ENCODE assay signal across 8 cellular contexts in genomic region chr6:26205161-26205624, GRCh38.
DNase-seq lines count a peak whose midpoint lies in the region; ATAC-seq and TF ChIP-seq lines count a peak whose summit lies in the region.

No MANE protein-coding gene starts in this region.

- H3K9me3 ChIP-seq in HAP-1: no peaks in the 10 kb centered on the region
- no peaks in the 10 kb centered on the region for H3K9me3 ChIP-seq in ascending aorta
- H3K9me3 ChIP-seq in sigmoid colon: no peaks in the 10 kb centered on the region

- 0 to 1% methylated on average over 18 of the region's 18 CpGs for WGBS in sigmoid colon, 2 donors

- H3K4me3 ChIP-seq in HAP-1: peak overlapping the region; percentile 81
- peak overlapping the region; percentile 66 to 73 for H3K4me3 ChIP-seq in ascending aorta
- H3K4me3 ChIP-seq in sigmoid colon: peak overlapping the region; percentile 61 to 75 (median 65)

- H3K36me3 ChIP-seq in HAP-1 (replicated peaks) (no peaks in the 10 kb centered on the region), ascending aorta (no peaks in the 10 kb centered on the region), sigmoid colon (no peaks in the 10 kb centered on the region)

- DNase-seq in DMS79 (lab: John Stamatoyannopoulos, UW) (peak; percentile 47), HAP-1 (ENCODE audit: low spot score in 2 of 2) (peak; percentile 81 to 85), NCI-H146 (lab: John Stamatoyannopoulos, UW) (peak; percentile 92), T-helper 1 cell (peak; percentile 46 to 92 (median 73)), ascending aorta (ENCODE audit: low spot score in 2 of 2) (peak in 1 of 2 donors; percentile 91), hypothalamus (lab: John Stamatoyannopoulos, UW) (peak in 36 of 51 donors; percentile 10 to 79 (median 43)), sigmoid colon (peak; percentile 95)

- TF ChIP-seq EP300 in sigmoid colon (IDR thresholded peaks at IDR 0.05): peak in 1 of 4 donors; percentile 20

- H3K27ac ChIP-seq in ascending aorta: peak overlapping the region; percentile 91 to 97
- H3K27ac ChIP-seq in sigmoid colon: peak overlapping the region; percentile 95 to 98 (median 98)

- intact Hi-C loops in ascending aorta (cut with DNase I) (loop anchor here (1.0 to 2.0 kb wide), 2 partner anchors 11 to 32 kb away; a partner anchor contains a TSS), sigmoid colon (cut with DNase I) (loop anchor here (2.0 to 10.0 kb wide), 5 partner anchors 30 to 930 kb away; a partner anchor contains a TSS)

- no peak for ATAC-seq in HG03571 (IDR thresholded peaks at IDR 0.05; ENCODE audit: unreplicated experiment)

- TF ChIP-seq POLR2A in sigmoid colon (IDR thresholded peaks at IDR 0.05): peak; percentile 49 to 59

- H3K27me3 ChIP-seq in HAP-1 (ENCODE audit: low read depth) (no peaks in the 10 kb centered on the region), ascending aorta (no peaks in the 10 kb centered on the region), sigmoid colon (no peaks in the 10 kb centered on the region)

- in situ Hi-C loops in HAP-1 (cut with MboI; ENCODE audit: low sequenced_read_pairs): loop anchor here (10.0 kb wide), 1 partner anchor 1630 kb away; a partner anchor contains a TSS

- no peak for TF ChIP-seq CTCF in ascending aorta (IDR thresholded peaks at IDR 0.05)
- no peak for TF ChIP-seq CTCF in sigmoid colon (IDR thresholded peaks at IDR 0.05)

- H3K4me1 ChIP-seq in HAP-1 (peaks cover 31% of the 10 kb centered on the region), ascending aorta (no peaks in the 10 kb centered on the region), sigmoid colon (peaks cover 0 to 25% (median 13%) of the 10 kb centered on the region in 4 donors)
